ENCODE assay signal across 8 cellular contexts in genomic region chr1:91804546-91805023, GRCh38.
DNase-seq lines count a peak whose midpoint lies in the region; ATAC-seq, FAIRE-seq and TF ChIP-seq lines count a peak whose summit lies in the region.

No MANE protein-coding gene starts in this region.

- no peaks in the 10 kb centered on the region for H3K9me3 ChIP-seq in parathyroid adenoma (ENCODE audit: control insufficient read depth, low read length)
- no peaks in the 10 kb centered on the region for H3K9me3 ChIP-seq in uterus

- H3K36me3 ChIP-seq in parathyroid adenoma (ENCODE audit: control insufficient read depth, insufficient read depth, low read length): no peaks in the 10 kb centered on the region
- H3K36me3 ChIP-seq in uterus: no peaks in the 10 kb centered on the region

- FAIRE-seq in RCC 7860 (lab: Jason Lieb, UNC): peak; percentile 85

- H3K27me3 ChIP-seq in parathyroid adenoma (ENCODE audit: control insufficient read depth, insufficient read depth, low read length): no peaks in the 10 kb centered on the region
- H3K27me3 ChIP-seq in uterus: no peaks in the 10 kb centered on the region

- no peak for TF ChIP-seq POLR2A in uterus (IDR thresholded peaks at IDR 0.05)

- no peak overlapping the region for H3K4me2 ChIP-seq in parathyroid adenoma (ENCODE audit: low read length)

- no peak overlapping the region for H3K9ac ChIP-seq in parathyroid adenoma

- peaks cover 5% of the 10 kb centered on the region for H3K36me3 Mint-ChIP-seq in activated naive CD4-positive, alpha-beta T cell treated with anti-CD3 and anti-CD28 coated beads, Interleukin-2, amount 50 U/mL, for 24 hours
- no peaks in the 10 kb centered on the region for H3K36me3 Mint-ChIP-seq in nephron progenitor cell (ENCODE audit: low read depth)

- H3K79me2 ChIP-seq in parathyroid adenoma: no peaks in the 10 kb centered on the region

- H3K9me3 Mint-ChIP-seq in activated naive CD4-positive, alpha-beta T cell treated with anti-CD3 and anti-CD28 coated beads, Interleukin-2, amount 50 U/mL, for 24 hours: no peaks in the 10 kb centered on the region
- H3K9me3 Mint-ChIP-seq in nephron progenitor cell: no peaks in the 10 kb centered on the region

- peak overlapping the region; percentile 12 for H3K27ac ChIP-seq in parathyroid adenoma
- peak overlapping the region; percentile 63 to 69 for H3K27ac ChIP-seq in uterus

- DNase-seq in RCC 7860 (ENCODE audit: low spot score) (peak; percentile 83), uterus (no peak), NCI-H1694 (lab: John Stamatoyannopoulos, UW) (no peak), anterior cingulate cortex (lab: John Stamatoyannopoulos, UW) (no peak), nephron progenitor cell (no peak)

- TF ChIP-seq CTCF in parathyroid adenoma (IDR thresholded peaks at IDR 0.05): no peak
- no peak for TF ChIP-seq CTCF in uterus (IDR thresholded peaks at IDR 0.05)
- TF ChIP-seq CTCF in nephron progenitor cell (IDR thresholded peaks at IDR 0.05): no peak

- peak overlapping the region; percentile 77 for H3K4me3 Mint-ChIP-seq in activated naive CD4-positive, alpha-beta T cell treated with anti-CD3 and anti-CD28 coated beads, Interleukin-2, amount 50 U/mL, for 24 hours
- no peak overlapping the region for H3K4me3 Mint-ChIP-seq in nephron progenitor cell

- peak overlapping the region; percentile 96 for H3K27ac Mint-ChIP-seq in activated naive CD4-positive, alpha-beta T cell treated with anti-CD3 and anti-CD28 coated beads, Interleukin-2, amount 50 U/mL, for 24 hours
- H3K27ac Mint-ChIP-seq in nephron progenitor cell: no peak overlapping the region

- no peak overlapping the region for H3K4me3 ChIP-seq in parathyroid adenoma (ENCODE audit: low read depth, low read length)
- no peak overlapping the region for H3K4me3 ChIP-seq in uterus

- peaks cover 65% of the 10 kb centered on the region for H3K4me1 Mint-ChIP-seq in activated naive CD4-positive, alpha-beta T cell treated with anti-CD3 and anti-CD28 coated beads, Interleukin-2, amount 50 U/mL, for 24 hours
- H3K4me1 Mint-ChIP-seq in nephron progenitor cell: peaks cover 38% of the 10 kb centered on the region

- no peaks in the 10 kb centered on the region for H3K27me3 Mint-ChIP-seq in activated naive CD4-positive, alpha-beta T cell treated with anti-CD3 and anti-CD28 coated beads, Interleukin-2, amount 50 U/mL, for 24 hours
- H3K27me3 Mint-ChIP-seq in nephron progenitor cell (ENCODE audit: low read depth, poor library complexity): no peaks in the 10 kb centered on the region

- ATAC-seq in GM21381 (IDR thresholded peaks at IDR 0.05; ENCODE audit: unreplicated experiment): peak; percentile 35

- peak overlapping the region; percentile 50 for H2AFZ ChIP-seq in parathyroid adenoma

- H3K4me1 ChIP-seq in parathyroid adenoma (peaks cover 2% of the 10 kb centered on the region), uterus (peaks cover 13 to 16% of the 10 kb centered on the region in 2 donors)

- intact Hi-C loops in uterus (cut with DNase I; ENCODE audit: low total_unique reads): no loop called here
